In genomic region chr16:30367349-30368009, GRCh38 we compare ENCODE assay signal across 7 cellular contexts. TPM values are rescaled to one million over a fixed set of nuclear protein-coding genes. Genes with fewer than 3 reads are reported as not detected.
DNase-seq lines count a peak whose midpoint lies in the region; ATAC-seq and TF ChIP-seq lines count a peak whose summit lies in the region.
"Had no signal": no experiment of that assay in that cellular context is flagged by ENCODE, and none has a peak within 500 bp of the region (broad histone marks: within the 10 kb centered on the region; RNA-seq: fewer than 3 reads in every experiment).

No MANE protein-coding gene starts in this region.

- H3K4me2 ChIP-seq in Karpas-422 (ENCODE audit: low read depth, low read length, poor library complexity, severe bottlenecking) = peak overlapping the region; percentile 92

- H3K4me3 ChIP-seq in Karpas-422 (ENCODE audit: low read length) (peak overlapping the region; percentile 85), duodenal mucosa (ENCODE audit: low read depth in 1 of 2, low read length in 2 of 2) (peak overlapping the region; percentile 74 to 90), retinal pigment epithelial cell (ENCODE audit: low read length) (peak overlapping the region; percentile 87)

- no peaks in the 10 kb centered on the region for H3K9me2 ChIP-seq in Karpas-422 (replicated peaks; ENCODE audit: insufficient read depth, low read length)

- no peak for TF ChIP-seq CTCF in retinal pigment epithelial cell (conservative IDR thresholded peaks at IDR 0.05; ENCODE audit: low read depth, low read length)

- H3K27ac ChIP-seq in Karpas-422 (ENCODE audit: low read length) (peak overlapping the region; percentile 71; the same call in 1 of the 2 replicates), duodenal mucosa (ENCODE audit: low read depth, low read length) (no peak overlapping the region)

- DNase-seq in Karpas-422 = no peak
- DNase-seq in retinal pigment epithelial cell (ENCODE audit: low read depth) = no peak
- DNase-seq in HuH-7.5 (ENCODE audit: low spot score) = no peak
- DNase-seq: activated CD4-positive, CD25-positive, alpha-beta regulatory T cell treated with anti-CD3 and anti-CD28 coated beads, Interleukin-2, amount 50 U/mL, for 72 hours had no signal

- no peak overlapping the region for H2AFZ ChIP-seq in Karpas-422 (ENCODE audit: low read length)

- H3K9ac ChIP-seq in Karpas-422 (ENCODE audit: low read length) (peak overlapping the region; percentile 98), duodenal mucosa (ENCODE audit: low read depth in 1 of 2, low read length in 2 of 2) (peak overlapping the region; percentile 86)

- no peaks in the 10 kb centered on the region for H3K9me3 ChIP-seq in Karpas-422 (ENCODE audit: low read length)
- no peaks in the 10 kb centered on the region for H3K9me3 ChIP-seq in duodenal mucosa (ENCODE audit: control insufficient read depth in 1 of 2, low read length in 2 of 2)

- H3K79me2 ChIP-seq in Karpas-422 (ENCODE audit: low read length) = peaks cover 69% of the 10 kb centered on the region

- peaks cover 24% of the 10 kb centered on the region for H4K20me1 ChIP-seq in Karpas-422 (ENCODE audit: insufficient read depth, low read depth, low read length)

- ATAC-seq in GM21381 (IDR thresholded peaks at IDR 0.05; ENCODE audit: unreplicated experiment) (no peak), GM21529 (IDR thresholded peaks at IDR 0.05; ENCODE audit: unreplicated experiment) (no peak)

- H3K27me3 ChIP-seq in Karpas-422 (ENCODE audit: low read length) = no peaks in the 10 kb centered on the region
- no peaks in the 10 kb centered on the region for H3K27me3 ChIP-seq in duodenal mucosa (ENCODE audit: control insufficient read depth in 1 of 2, insufficient read depth in 2 of 2, low read length in 2 of 2)

- peaks cover 18% of the 10 kb centered on the region; the same call in 1 of the 2 replicates for H3K36me3 ChIP-seq in Karpas-422 (ENCODE audit: insufficient read depth, low read length)
- H3K36me3 ChIP-seq in duodenal mucosa (ENCODE audit: control insufficient read depth in 1 of 2, insufficient read depth in 2 of 2, low read length in 2 of 2) = peaks cover 13 to 24% of the 10 kb centered on the region in 2 donors

- H3K4me1 ChIP-seq in Karpas-422 (ENCODE audit: low read length) (peaks cover 33% of the 10 kb centered on the region), duodenal mucosa (ENCODE audit: control insufficient read depth in 1 of 2, insufficient read depth in 2 of 2, low read length in 2 of 2) (peaks cover 24 to 25% of the 10 kb centered on the region in 2 donors)

RNA-seq across cellular contexts. Expression of gene TBC1D10B, which starts 2.8 kb away (rescaled TPM):
- 31.2 and 45.5 TPM in 2 replicates for total RNA-seq in Karpas-422 (2014; rRNA removed; shearing (Covaris generic); ENCODE audit: low replicate concordance)

RNA-seq across cellular contexts. Expression of gene MYL11, which starts 7.1 kb away (rescaled TPM):
- not detected in 2 replicates for total RNA-seq in Karpas-422 (2014; rRNA removed; shearing (Covaris generic); ENCODE audit: low replicate concordance)

RNA-seq across cellular contexts. Expression of gene CD2BP2, which starts 12.4 kb away (rescaled TPM):
- total RNA-seq in Karpas-422 (2014; rRNA removed; shearing (Covaris generic); ENCODE audit: low replicate concordance) = 45.4 and 65.1 TPM in 2 replicates

RNA-seq across cellular contexts. Expression of gene SEPTIN1, which starts 14.9 kb away (rescaled TPM):
- 64.1 and 117 TPM in 2 replicates for total RNA-seq in Karpas-422 (2014; rRNA removed; shearing (Covaris generic); ENCODE audit: low replicate concordance)

RNA-seq across cellular contexts. Expression of gene ZNF48, which starts 27.7 kb away (rescaled TPM):
- total RNA-seq in Karpas-422 (2014; rRNA removed; shearing (Covaris generic); ENCODE audit: low replicate concordance) = 18.2 and 20.5 TPM in 2 replicates
